In the genomic region with DNA sequence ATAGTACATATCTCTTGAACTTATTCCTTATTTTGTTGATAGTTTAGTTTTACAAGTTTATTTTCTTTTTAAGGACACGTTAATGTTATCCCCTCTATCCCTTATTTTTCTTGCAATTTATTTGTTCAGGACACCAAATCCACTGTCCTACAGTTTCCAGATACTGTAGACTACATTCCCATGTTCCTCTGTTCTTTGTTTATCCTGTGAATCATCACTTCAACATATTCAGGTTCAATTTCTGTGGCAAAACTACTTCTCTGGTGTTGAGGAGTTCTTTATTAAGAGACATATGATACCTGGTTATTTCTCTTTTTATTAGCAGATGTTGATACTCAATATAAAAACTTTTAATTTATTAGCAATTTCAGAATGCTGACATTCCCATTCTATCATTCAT, we compare ENCODE assay signal across 14 cellular contexts.
DNase-seq lines count a peak whose midpoint lies in the region; ATAC-seq, FAIRE-seq and TF ChIP-seq lines count a peak whose summit lies in the region.
"Had no signal": no experiment of that assay in that cellular context is flagged by ENCODE, and none has a peak within 500 bp of the region (broad histone marks: within the 10 kb centered on the region; RNA-seq: fewer than 3 reads in every experiment).

No MANE protein-coding gene starts in this region.

- DNase-seq in COLO829 (ENCODE audit: low spot score) (peak; percentile 30), LHCN-M2 (ENCODE audit: low read depth) (peak; percentile 56), mammary epithelial cell (peak; percentile 25), HepG2 (ENCODE audit: low spot score) (peak; percentile 36), NCI-H510A (lab: John Stamatoyannopoulos, UW) (no peak), D341Med (ENCODE audit: low spot score) (no peak)
- no peak for DNase-seq in activated CD4-positive, alpha-beta T cell treated with anti-CD3 and anti-CD28 coated beads, Interleukin-2, amount 50 U/mL, for 48 hours
- DNase-seq: activated CD4-positive, alpha-beta T cell treated with anti-CD3 and anti-CD28 coated beads for 48 hours; left colon; NCI-H1694; stimulated activated naive CD8-positive, alpha-beta T cell treated with anti-CD3 and anti-CD28 coated beads, Interleukin-15, Interleukin-2, amounts not matched to agents 100 U/mL and 50 U/mL, for 24 hours had no signal

- H3K4me1 ChIP-seq in mammary epithelial cell (ENCODE audit: insufficient read depth, low read length) = peaks cover 5% of the 10 kb centered on the region
- peaks cover 24% of the 10 kb centered on the region for H3K4me1 ChIP-seq in HepG2 (ENCODE audit: insufficient read depth, low read length)
- H3K4me1 ChIP-seq: parathyroid adenoma had no signal

- dilution Hi-C loops in mammary epithelial cell (cut with HindIII; ENCODE audit: low sequenced_read_pairs) = no loop called here

- TF ChIP-seq EP300 in HepG2 (IDR thresholded peaks at IDR 0.05; ENCODE audit: low read depth in 2 of 2, low read length in 2 of 2) (no peak), HepG2 (CRISPR knock-in tag; IDR thresholded peaks at IDR 0.05; ENCODE audit: borderline replicate concordance) (no peak)

- CTCF ChIA-PET in mammary epithelial cell (lab: Charles Lee; ENCODE audit: low non-redundant PET) (no interaction called here), HepG2 (lab: Yijun Ruan, JAX; ENCODE audit: low intra/inter-chr PET ratio, low total read pairs) (no interaction called here)

- H2AFZ ChIP-seq in mammary epithelial cell (ENCODE audit: low read depth, low read length) (no peak overlapping the region), HepG2 (ENCODE audit: low read length) (no peak overlapping the region)
- H2AFZ ChIP-seq: parathyroid adenoma had no signal

- H3K36me3 ChIP-seq in mammary epithelial cell (ENCODE audit: insufficient read depth, low read length) = no peaks in the 10 kb centered on the region
- no peaks in the 10 kb centered on the region for H3K36me3 ChIP-seq in HepG2 (replicated peaks in 1 of 2; ENCODE audit: control insufficient read depth in 1 of 2, insufficient read depth in 2 of 2, low read length in 2 of 2)

- TF ChIP-seq CTCF in mammary epithelial cell (conservative IDR thresholded peaks at IDR 0.05 in 1 of 2, IDR thresholded peaks at IDR 0.05 in 1 of 2; ENCODE audit: extremely low read depth in 1 of 2, insufficient read depth in 1 of 2, low read depth in 1 of 2, low read length in 2 of 2) (no peak), HepG2 (CRISPR knock-in tag; IDR thresholded peaks at IDR 0.05) (no peak)

- H3K4me2 ChIP-seq in mammary epithelial cell (ENCODE audit: insufficient read depth, low read depth, low read length) (no peak overlapping the region), HepG2 (ENCODE audit: low read depth, low read length) (no peak overlapping the region)

- H3K27ac ChIP-seq in mammary epithelial cell (ENCODE audit: insufficient read depth, low read depth, low read length) = no peak overlapping the region
- no peak overlapping the region for H3K27ac ChIP-seq in HepG2 (ENCODE audit: extremely low read length, insufficient read depth, low read length)
- H3K27ac ChIP-seq: parathyroid adenoma had no signal

- H4K20me1 ChIP-seq in mammary epithelial cell (ENCODE audit: insufficient read depth, low read length) (no peaks in the 10 kb centered on the region), HepG2 (ENCODE audit: insufficient read depth, low read length) (no peaks in the 10 kb centered on the region)

- H3K79me2 ChIP-seq in mammary epithelial cell (ENCODE audit: insufficient read depth, low read length) (no peaks in the 10 kb centered on the region), HepG2 (ENCODE audit: insufficient read depth, low read length) (no peaks in the 10 kb centered on the region)
- H3K79me2 ChIP-seq: parathyroid adenoma had no signal

- TF ChIP-seq RAD21 in HepG2 (CRISPR knock-in tag; IDR thresholded peaks at IDR 0.05) = no peak

- intact Hi-C loops in mammary epithelial cell (cut with micrococcal nuclease) = no loop called here
- intact Hi-C loops in HepG2 (cut with micrococcal nuclease; ENCODE audit: unreplicated experiment) = no loop called here

- no peak for ATAC-seq in HepG2
- no peak for ATAC-seq in GM18519 (IDR thresholded peaks at IDR 0.05; ENCODE audit: low FRiP score, unreplicated experiment)
- ATAC-seq: left colon; stimulated activated naive CD8-positive, alpha-beta T cell treated with anti-CD3 and anti-CD28 coated beads, Interleukin-15, Interleukin-2, amounts not matched to agents 100 U/mL and 50 U/mL, for 24 hours had no signal

- 100% methylated on average over 1 of the region's 1 CpG for WGBS in mammary epithelial cell (ENCODE audit: low coverage, missing lambda C conversion rate)
- 60% methylated on average over 1 of the region's 1 CpG for WGBS in HepG2 (ENCODE audit: low lambda C conversion rate)

- H3K9ac ChIP-seq in mammary epithelial cell (ENCODE audit: insufficient read depth, low read length) (no peak overlapping the region), HepG2 (ENCODE audit: insufficient read depth, low read depth, low read length) (no peak overlapping the region)
- H3K9ac ChIP-seq: parathyroid adenoma had no signal

- no peaks in the 10 kb centered on the region for H3K9me3 ChIP-seq in mammary epithelial cell (replicated peaks; ENCODE audit: insufficient read depth, low read length)
- no peaks in the 10 kb centered on the region for H3K9me3 ChIP-seq in HepG2 (ENCODE audit: low read length)

- BruUV-seq in mammary epithelial cell (replicated peaks; lab: Mats Ljungman, UMichigan) = no TSS peak
- BruUV-seq in HepG2 (replicated peaks; lab: Mats Ljungman, UMichigan) = no TSS peak

- no peak for TF ChIP-seq POLR2A in HepG2 (IDR thresholded peaks at IDR 0.05; ENCODE audit: insufficient read depth in 1 of 2, low read depth in 2 of 2, low read length in 2 of 2)

- no peaks in the 10 kb centered on the region for H3K27me3 ChIP-seq in mammary epithelial cell (ENCODE audit: insufficient read depth, low read length)
- H3K27me3 ChIP-seq in HepG2 (ENCODE audit: control insufficient read depth in 1 of 2, insufficient read depth in 2 of 2, low read length in 2 of 2) = no peaks in the 10 kb centered on the region; a peak in 1 of 5 replicates

- no peak for FAIRE-seq in HepG2 (lab: Jason Lieb, UNC)
- FAIRE-seq: colon had no signal

- POLR2A ChIA-PET in HepG2 (lab: Yijun Ruan, JAX) = no interaction called here

- H3K4me3 ChIP-seq in mammary epithelial cell (replicated peaks in 1 of 3; ENCODE audit: insufficient read depth in 1 of 3, low read depth in 2 of 3, low read length in 3 of 3) = no peak overlapping the region
- no peak overlapping the region for H3K4me3 ChIP-seq in HepG2 (replicated peaks in 1 of 3; ENCODE audit: insufficient read depth in 1 of 3, low read depth in 2 of 3, low read length in 3 of 3)

- in situ Hi-C loops in mammary epithelial cell (cut with MboI; ENCODE audit: low sequenced_read_pairs in 2 of 2) (no loop called here), HepG2 (cut with HindIII; ENCODE audit: extremely low pct_ligation_motif_present, low pct_unique_long_range_greater_than_20kb) (no loop called here)

TF ChIP-seq in HepG2, 621 proteins besides CTCF, POLR2A, EP300 and RAD21:
- TF ChIP-seq, protein P1, sequence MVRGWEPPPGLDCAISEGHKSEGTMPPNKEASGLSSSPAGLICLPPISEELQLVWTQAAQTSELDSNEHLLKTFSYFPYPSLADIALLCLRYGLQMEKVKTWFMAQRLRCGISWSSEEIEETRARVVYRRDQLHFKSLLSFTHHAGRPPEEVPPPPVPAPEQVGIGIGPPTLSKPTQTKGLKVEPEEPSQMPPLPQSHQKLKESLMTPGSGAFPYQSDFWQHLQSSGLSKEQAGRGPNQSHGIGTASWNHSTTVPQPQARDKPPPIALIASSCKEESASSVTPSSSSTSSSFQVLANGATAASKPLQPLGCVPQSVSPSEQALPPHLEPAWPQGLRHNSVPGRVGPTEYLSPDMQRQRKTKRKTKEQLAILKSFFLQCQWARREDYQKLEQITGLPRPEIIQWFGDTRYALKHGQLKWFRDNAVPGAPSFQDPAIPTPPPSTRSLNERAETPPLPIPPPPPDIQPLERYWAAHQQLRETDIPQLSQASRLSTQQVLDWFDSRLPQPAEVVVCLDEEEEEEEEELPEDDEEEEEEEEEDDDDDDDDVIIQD (CRISPR knock-in tag; IDR thresholded peaks at IDR 0.05; ENCODE audit: low read depth) = peak; percentile 74; the same call in 1 of the 2 replicates
- TF ChIP-seq FOXA3 (CRISPR knock-in tag; IDR thresholded peaks at IDR 0.05) = peak; percentile 63
- TF ChIP-seq SAP130 (CRISPR knock-in tag; IDR thresholded peaks at IDR 0.05; ENCODE audit: low read depth) = 0 out of 2 replicates have a peak, but pooled peaks have one; percentile 10
- TF ChIP-seq, protein P2, sequence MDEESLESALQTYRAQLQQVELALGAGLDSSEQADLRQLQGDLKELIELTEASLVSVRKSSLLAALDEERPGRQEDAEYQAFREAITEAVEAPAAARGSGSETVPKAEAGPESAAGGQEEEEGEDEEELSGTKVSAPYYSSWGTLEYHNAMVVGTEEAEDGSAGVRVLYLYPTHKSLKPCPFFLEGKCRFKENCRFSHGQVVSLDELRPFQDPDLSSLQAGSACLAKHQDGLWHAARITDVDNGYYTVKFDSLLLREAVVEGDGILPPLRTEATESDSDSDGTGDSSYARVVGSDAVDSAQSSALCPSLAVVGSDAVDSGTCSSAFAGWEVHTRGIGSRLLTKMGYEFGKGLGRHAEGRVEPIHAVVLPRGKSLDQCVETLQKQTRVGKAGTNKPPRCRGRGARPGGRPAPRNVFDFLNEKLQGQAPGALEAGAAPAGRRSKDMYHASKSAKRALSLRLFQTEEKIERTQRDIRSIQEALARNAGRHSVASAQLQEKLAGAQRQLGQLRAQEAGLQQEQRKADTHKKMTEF (CRISPR knock-in tag; IDR thresholded peaks at IDR 0.05) = no peak

Comparison
In these comparisons a context has a peak if more than half of its experiments do, and no peak if none do; other contexts are left out.
1. DNase-seq: peak in COLO829 (single experiment), LHCN-M2 (single experiment), mammary epithelial cell (single experiment) and HepG2 (single experiment); none in NCI-H510A (single experiment), activated CD4-positive, alpha-beta T cell treated with anti-CD3 and anti-CD28 coated beads, Interleukin-2, amount 50 U/mL, for 48 hours (0 of 2) and D341Med (single experiment).